ENCODE assay signal across 20 cellular contexts in the genomic region with DNA sequence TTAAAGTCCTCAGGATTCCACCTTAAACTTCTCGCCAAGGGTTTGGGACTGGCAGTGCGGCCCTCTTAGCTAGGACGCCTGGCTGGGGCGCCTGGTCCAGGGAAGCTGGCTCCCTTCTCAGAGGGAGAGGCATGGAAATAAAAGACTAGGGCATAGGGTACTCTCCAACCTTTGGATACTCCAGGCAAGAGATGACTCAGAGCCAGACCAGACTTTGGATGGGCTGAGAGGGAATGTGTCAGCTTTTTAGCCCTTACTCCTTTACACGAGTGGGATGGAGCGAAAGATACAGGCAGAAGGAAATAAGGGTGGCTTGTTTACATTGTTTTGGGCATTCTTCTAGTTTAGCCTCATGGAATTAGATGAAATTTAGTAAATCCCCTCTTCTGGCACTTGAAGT. TPM values are rescaled to one million over a fixed set of nuclear protein-coding genes. Genes with fewer than 3 reads are reported as not detected.
DNase-seq lines count a peak whose midpoint lies in the region; ATAC-seq and TF ChIP-seq lines count a peak whose summit lies in the region.
"Had no signal": no experiment of that assay in that cellular context is flagged by ENCODE, and none has a peak within 500 bp of the region (broad histone marks: within the 10 kb centered on the region; RNA-seq: fewer than 3 reads in every experiment).

No MANE protein-coding gene starts in this region.

- no peaks in the 10 kb centered on the region for H3K27me3 ChIP-seq in RWPE2 (ENCODE audit: insufficient read depth, poor library complexity, severe bottlenecking)
- no peaks in the 10 kb centered on the region for H3K27me3 ChIP-seq in WERI-Rb-1 (ENCODE audit: insufficient read depth, low read depth, severe bottlenecking)
- no peaks in the 10 kb centered on the region for H3K27me3 ChIP-seq in suprapubic skin
- H3K27me3 ChIP-seq: adrenal gland, colonic mucosa, tibial nerve had no signal

- 84% methylated on average over 6 of the region's 6 CpGs for WGBS in suprapubic skin

- ATAC-seq in RWPE2 (ENCODE audit: low read depth) (peak; percentile 54; the same call in 1 of the 3 replicates), HG02852 (IDR thresholded peaks at IDR 0.05; ENCODE audit: unreplicated experiment) (no peak)

- TF ChIP-seq CTCF in RWPE2 (IDR thresholded peaks at IDR 0.05; ENCODE audit: poor library complexity, severe bottlenecking): no peak
- TF ChIP-seq CTCF in fibroblast of the aortic adventitia (IDR thresholded peaks at IDR 0.05; ENCODE audit: insufficient read depth, low read length): no peak
- TF ChIP-seq CTCF in WERI-Rb-1 (IDR thresholded peaks at IDR 0.05; ENCODE audit: low read depth, low read length): no peak
- no peak for TF ChIP-seq CTCF in suprapubic skin (IDR thresholded peaks at IDR 0.05)

- TF ChIP-seq EP300 in suprapubic skin (IDR thresholded peaks at IDR 0.05): no peak

- H3K9me3 ChIP-seq in RWPE2 (ENCODE audit: severe bottlenecking) (no peaks in the 10 kb centered on the region), WERI-Rb-1 (ENCODE audit: severe bottlenecking) (no peaks in the 10 kb centered on the region), suprapubic skin (no peaks in the 10 kb centered on the region)
- H3K9me3 ChIP-seq: adrenal gland, colonic mucosa, tibial nerve had no signal

- no peaks in the 10 kb centered on the region for H3K36me3 ChIP-seq in RWPE2 (ENCODE audit: low read depth)
- H3K36me3 ChIP-seq in WERI-Rb-1: no peaks in the 10 kb centered on the region
- H3K36me3 ChIP-seq in suprapubic skin: no peaks in the 10 kb centered on the region
- H3K36me3 ChIP-seq: adrenal gland, colonic mucosa, tibial nerve had no signal

- H3K4me1 ChIP-seq in RWPE2 (ENCODE audit: insufficient read depth, poor library complexity, severe bottlenecking) (peaks cover 9% of the 10 kb centered on the region), suprapubic skin (peaks cover 22% of the 10 kb centered on the region)
- H3K4me1 ChIP-seq: adrenal gland, colonic mucosa, parathyroid adenoma had no signal

- TF ChIP-seq POLR2A in suprapubic skin (IDR thresholded peaks at IDR 0.05): no peak

- H3K4me3 ChIP-seq in RWPE2 (ENCODE audit: severe bottlenecking) (no peak overlapping the region), fibroblast of the aortic adventitia (ENCODE audit: low read depth, low read length) (no peak overlapping the region), skeletal muscle cell (ENCODE audit: low read depth, low read length) (no peak overlapping the region), WERI-Rb-1 (ENCODE audit: low read depth, low read length) (no peak overlapping the region), suprapubic skin (no peak overlapping the region)
- H3K4me3 ChIP-seq: adrenal gland, colonic mucosa, lung, skin epidermis, tibial nerve had no signal

- H3K27ac ChIP-seq in RWPE2 (ENCODE audit: poor library complexity, severe bottlenecking) (no peak overlapping the region), WERI-Rb-1 (no peak overlapping the region), suprapubic skin (no peak overlapping the region)
- H3K27ac ChIP-seq: adrenal gland, colonic mucosa, parathyroid adenoma, skin epidermis, tibial nerve had no signal

- DNase-seq in H4 (ENCODE audit: low spot score): peak; percentile 10
- DNase-seq in RWPE2 (ENCODE audit: low spot score): no peak
- peak; percentile 37 for DNase-seq in fibroblast of the aortic adventitia (ENCODE audit: low read depth)
- DNase-seq in skeletal muscle cell (ENCODE audit: low read depth): peak; percentile 27
- no peak for DNase-seq in WERI-Rb-1
- no peak for DNase-seq in suprapubic skin (ENCODE audit: low spot score in 2 of 2)
- DNase-seq in NCI-H2107 (lab: John Stamatoyannopoulos, UW): no peak
- DNase-seq: activated B cell treated with CpG ODN at 0.5 μM for 24 hours, adrenal gland, colonic mucosa, immature natural killer cell, NCI-H1436 treated with DMSO at 0.1 percent for 48 hours, NCI-H345, SHP77 had no signal

RNA-seq across cellular contexts. Expression of a gene that starts 48.2 kb away (rescaled TPM):
- 7.6 and 10.5 TPM in 2 replicates for total RNA-seq in H4 (2014; rRNA removed; shearing (Covaris generic))
- total RNA-seq in fibroblast of the aortic adventitia (ENCODE audit: low replicate concordance): 0.72 and 0.74 TPM in 2 replicates
- 1 to 10 TPM in 2 of 4 donors, under 1 TPM in 2; 0.89 to 3.0 (median 1.0) TPM for total RNA-seq in suprapubic skin
- total RNA-seq: activated B cell treated with CpG ODN at 0.5 μM for 24 hours; activated CD8-positive, alpha-beta memory T cell treated with anti-CD3 and anti-CD28 coated beads for 36 hours; adrenal gland had no signal

Comparison
In these comparisons a context has a peak if more than half of its experiments do, and no peak if none do; other contexts are left out.
1. DNase-seq: peak in H4 (single experiment), fibroblast of the aortic adventitia (single experiment) and skeletal muscle cell (single experiment); none in RWPE2 (single experiment), WERI-Rb-1 (single experiment), suprapubic skin (0 of 2) and NCI-H2107 (single experiment).